Comparison of ENCODE assay signal across 15 cellular contexts in genomic region chr3:138511990-138512389, GRCh38.
"Had no signal": no experiment of that assay in that cellular context is flagged by ENCODE, and none has a peak within 500 bp of the region (broad histone marks: within the 10 kb centered on the region; RNA-seq: fewer than 3 reads in every experiment).

No MANE protein-coding gene starts in this region.

- H3K27ac Mint-ChIP-seq: activated naive CD8-positive, alpha-beta T cell had no signal

- H3K9me3 ChIP-seq: neutrophil, pancreas, right lobe of liver, testis, upper lobe of left lung had no signal

- H3K36me3 ChIP-seq: neutrophil had no signal

- DNase-seq: activated CD4-positive, alpha-beta T cell treated with anti-CD3 and anti-CD28 coated beads, Interleukin-2, amount 50 U/mL, for 1 hour; activated CD4-positive, CD25-positive, alpha-beta regulatory T cell treated with anti-CD3 and anti-CD28 coated beads, Interleukin-2, amount 50 U/mL, for 72 hours; activated CD8-positive, alpha-beta memory T cell treated with anti-CD3 and anti-CD28 coated beads, Interleukin-2, amount 50 U/mL, for 48 hours; effector CD4-positive, alpha-beta T cell; mesenchymal stem cell; naive thymus-derived CD8-positive, alpha-beta T cell; pancreas; right lobe of liver; small intestine; stimulated activated CD4-positive, alpha-beta T cell treated with anti-CD3 and anti-CD28 coated beads, Interleukin-4, amount 100 ng/mL, for 1 hour; T1000; testis; upper lobe of left lung had no signal

- H3K27ac ChIP-seq: neutrophil, pancreas, right lobe of liver, testis, upper lobe of left lung had no signal

- H3K4me3 ChIP-seq: pancreas, right lobe of liver, testis, upper lobe of left lung had no signal

- H3K4me1 ChIP-seq: pancreas, right lobe of liver, testis, upper lobe of left lung had no signal

- H3K27me3 ChIP-seq: neutrophil, pancreas, right lobe of liver, testis, upper lobe of left lung had no signal

- H3K4me3 Mint-ChIP-seq: activated naive CD8-positive, alpha-beta T cell; naive thymus-derived CD8-positive, alpha-beta T cell had no signal

- H3K27me3 Mint-ChIP-seq: activated naive CD8-positive, alpha-beta T cell; naive thymus-derived CD8-positive, alpha-beta T cell had no signal
